Comparison of ENCODE assay signal across 20 cellular contexts in the genomic region with DNA sequence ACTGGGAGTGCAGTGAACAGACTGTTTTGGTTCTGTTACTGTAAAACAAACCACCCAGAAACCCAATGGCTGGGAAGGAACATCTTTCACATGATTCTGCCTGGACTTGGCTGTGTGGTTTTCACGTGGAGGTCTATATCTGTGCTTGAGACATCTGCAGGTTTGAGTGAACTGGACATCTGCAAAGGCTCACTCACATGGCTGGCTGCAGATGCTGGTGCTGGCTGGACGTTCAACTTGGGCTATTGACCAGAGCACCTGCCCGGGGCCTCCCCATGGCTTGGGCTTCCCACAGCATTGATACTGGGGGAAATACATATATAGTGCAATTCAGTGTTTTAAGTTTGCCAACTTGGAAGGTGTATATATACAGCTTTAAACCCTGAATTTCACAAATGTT. TPM values are rescaled to one million over a fixed set of nuclear protein-coding genes. Genes with fewer than 3 reads are reported as not detected.
DNase-seq lines count a peak whose midpoint lies in the region; ATAC-seq, FAIRE-seq and TF ChIP-seq lines count a peak whose summit lies in the region.
"Had no signal": no experiment of that assay in that cellular context is flagged by ENCODE, and none has a peak within 500 bp of the region (broad histone marks: within the 10 kb centered on the region; RNA-seq: fewer than 3 reads in every experiment).

No MANE protein-coding gene starts in this region.

- TF ChIP-seq POLR2A in right lobe of liver (IDR thresholded peaks at IDR 0.05) (no peak), HepG2 (IDR thresholded peaks at IDR 0.05; ENCODE audit: insufficient read depth in 1 of 2, low read depth in 2 of 2, low read length in 2 of 2) (no peak)

- H4K20me1 ChIP-seq in HepG2 (ENCODE audit: insufficient read depth, low read length): no peaks in the 10 kb centered on the region
- H4K20me1 ChIP-seq: BLaER1 had no signal

- H3K79me2 ChIP-seq in HepG2 (ENCODE audit: insufficient read depth, low read length): no peaks in the 10 kb centered on the region

- intact Hi-C loops in right lobe of liver (cut with DNase I): loop anchor here in 1 of 2 donors (10.0 kb wide), 1 partner anchor 72 kb away; no protein-coding TSS in a partner anchor
- intact Hi-C loops in HepG2 (cut with micrococcal nuclease; ENCODE audit: unreplicated experiment): no loop called here

- in situ Hi-C loops in HepG2 (cut with HindIII; ENCODE audit: extremely low pct_ligation_motif_present, low pct_unique_long_range_greater_than_20kb): no loop called here

- no peak overlapping the region for H3K4me3 ChIP-seq in right lobe of liver
- H3K4me3 ChIP-seq in HepG2 (replicated peaks in 1 of 3; ENCODE audit: insufficient read depth in 1 of 3, low read depth in 2 of 3, low read length in 3 of 3): no peak overlapping the region
- H3K4me3 ChIP-seq: BLaER1, GM23338 had no signal

- TF ChIP-seq CTCF in right lobe of liver (IDR thresholded peaks at IDR 0.05) (no peak), HepG2 (CRISPR knock-in tag; IDR thresholded peaks at IDR 0.05) (no peak)

- H3K36me3 ChIP-seq in right lobe of liver: peaks cover 0 to 44% (median 6%) of the 10 kb centered on the region in 4 donors
- H3K36me3 ChIP-seq in HepG2 (replicated peaks in 1 of 2; ENCODE audit: control insufficient read depth in 1 of 2, insufficient read depth in 2 of 2, low read length in 2 of 2): peaks cover under 1 to 13% of the 10 kb centered on the region in 2 experiments; a peak in 3 of 5 replicates
- H3K36me3 ChIP-seq: BLaER1 had no signal

- H3K36me3 Mint-ChIP-seq in activated naive CD8-positive, alpha-beta T cell treated with anti-CD3 and anti-CD28 coated beads, Interleukin-2, amount 50 U/mL, for 24 hours (ENCODE audit: low read depth): no peaks in the 10 kb centered on the region

- POLR2A ChIA-PET in HepG2 (lab: Yijun Ruan, JAX): no interaction called here

- 75% methylated on average over 1 of the region's 3 CpGs for WGBS in right lobe of liver (ENCODE audit: insufficient coverage, low coverage, low lambda C conversion rate, missing lambda C conversion rate)
- WGBS in HepG2 (ENCODE audit: low lambda C conversion rate): no CpG with 5 or more reads among the region's 3 CpGs

- no peak overlapping the region for H2AFZ ChIP-seq in HepG2 (ENCODE audit: low read length)
- H2AFZ ChIP-seq: GM23338 had no signal

- BruUV-seq in HepG2 (replicated peaks; lab: Mats Ljungman, UMichigan): no TSS peak

- H3K27me3 ChIP-seq in right lobe of liver (no peaks in the 10 kb centered on the region), HepG2 (ENCODE audit: control insufficient read depth in 1 of 2, insufficient read depth in 2 of 2, low read length in 2 of 2) (peaks cover 0 to 3% of the 10 kb centered on the region in 2 experiments; a peak in 1 of 5 replicates)
- H3K27me3 ChIP-seq: BLaER1 had no signal

- H3K27ac ChIP-seq in right lobe of liver (no peak overlapping the region), HepG2 (ENCODE audit: extremely low read length, insufficient read depth, low read length) (no peak overlapping the region)
- H3K27ac ChIP-seq: 22Rv1, BLaER1, HL-60 had no signal

- CTCF ChIA-PET in HepG2 (lab: Yijun Ruan, JAX; ENCODE audit: low intra/inter-chr PET ratio, low total read pairs): no interaction called here

- no peaks in the 10 kb centered on the region for H3K4me1 Mint-ChIP-seq in activated naive CD8-positive, alpha-beta T cell treated with anti-CD3 and anti-CD28 coated beads, Interleukin-2, amount 50 U/mL, for 24 hours
- H3K4me1 Mint-ChIP-seq: GM23338 had no signal

- H3K9me3 ChIP-seq in right lobe of liver (no peaks in the 10 kb centered on the region), HepG2 (ENCODE audit: low read length) (no peaks in the 10 kb centered on the region)
- H3K9me3 ChIP-seq: BLaER1 had no signal

- H3K4me1 ChIP-seq in right lobe of liver: no peaks in the 10 kb centered on the region
- H3K4me1 ChIP-seq in HepG2 (ENCODE audit: insufficient read depth, low read length): peaks cover under 1% of the 10 kb centered on the region; the same call in 1 of the 2 replicates
- H3K4me1 ChIP-seq: BLaER1 had no signal

- H3K27ac Mint-ChIP-seq in activated naive CD8-positive, alpha-beta T cell treated with anti-CD3 and anti-CD28 coated beads, Interleukin-2, amount 50 U/mL, for 24 hours: no peak overlapping the region
- H3K27ac Mint-ChIP-seq: CD14-positive monocyte, GM23338 had no signal

- H3K27me3 Mint-ChIP-seq in activated naive CD8-positive, alpha-beta T cell treated with anti-CD3 and anti-CD28 coated beads, Interleukin-2, amount 50 U/mL, for 24 hours: peaks cover 26% of the 10 kb centered on the region

- H3K9me3 Mint-ChIP-seq in activated naive CD8-positive, alpha-beta T cell treated with anti-CD3 and anti-CD28 coated beads, Interleukin-2, amount 50 U/mL, for 24 hours: peaks cover 4% of the 10 kb centered on the region

- ATAC-seq in right lobe of liver: peak; percentile 24 to 56 (median 33)
- ATAC-seq in HepG2: no peak
- no peak for ATAC-seq in activated naive CD8-positive, alpha-beta T cell treated with anti-CD3 and anti-CD28 coated beads, Interleukin-2, amount 50 U/mL, for 24 hours
- ATAC-seq: GM23338 had no signal

- H3K4me2 ChIP-seq in HepG2 (ENCODE audit: low read depth, low read length): no peak overlapping the region
- H3K4me2 ChIP-seq: BLaER1, GM23338 had no signal

- TF ChIP-seq EP300 in HepG2 (IDR thresholded peaks at IDR 0.05; ENCODE audit: low read depth in 2 of 2, low read length in 2 of 2) (no peak), HepG2 (CRISPR knock-in tag; IDR thresholded peaks at IDR 0.05; ENCODE audit: borderline replicate concordance) (no peak)

- no peak for TF ChIP-seq RAD21 in HepG2 (CRISPR knock-in tag; IDR thresholded peaks at IDR 0.05)

- no peak overlapping the region for H3K4me3 Mint-ChIP-seq in activated naive CD8-positive, alpha-beta T cell treated with anti-CD3 and anti-CD28 coated beads, Interleukin-2, amount 50 U/mL, for 24 hours
- H3K4me3 Mint-ChIP-seq: CD4-positive, alpha-beta memory T cell; GM23338 had no signal

- H3K9ac ChIP-seq in HepG2 (ENCODE audit: insufficient read depth, low read depth, low read length): no peak overlapping the region
- H3K9ac ChIP-seq: BLaER1 had no signal

- DNase-seq in right lobe of liver (no peak), HepG2 (ENCODE audit: low spot score) (no peak), fibroblast of gingiva (ENCODE audit: low read depth) (peak; percentile 24), myocyte (ENCODE audit: low read depth) (peak; percentile 63), SKM-1 treated with dmso at 0.1 percent for 144 hours (lab: John Stamatoyannopoulos, UW; ENCODE audit: unreplicated experiment) (no peak), NCI-H1694 treated with DMSO at 0.1 percent for 48 hours (lab: John Stamatoyannopoulos, UW) (no peak)
- DNase-seq in activated naive CD8-positive, alpha-beta T cell treated with anti-CD3 and anti-CD28 coated beads, Interleukin-2, amount 50 U/mL, for 24 hours: no peak
- DNase-seq: CD4-positive, alpha-beta memory T cell; DMS153; DMS79; GDM1; HCEC 1CT had no signal

- no peak for FAIRE-seq in HepG2 (lab: Jason Lieb, UNC)
- FAIRE-seq: GM12892, GM18507, H54 had no signal

TF ChIP-seq in HepG2, 621 proteins besides CTCF, POLR2A, EP300 and RAD21 (continues in another document):
- no peak for TF ChIP-seq TOE1 (CRISPR knock-in tag; IDR thresholded peaks at IDR 0.05)
- no peak for TF ChIP-seq SOX6 (IDR thresholded peaks at IDR 0.05)
- TF ChIP-seq SOX6 (CRISPR knock-in tag; IDR thresholded peaks at IDR 0.05): no peak
- no peak for TF ChIP-seq ARID2 (CRISPR knock-in tag; IDR thresholded peaks at IDR 0.05; ENCODE audit: borderline replicate concordance)
- TF ChIP-seq ZNF670 (CRISPR knock-in tag; IDR thresholded peaks at IDR 0.05; ENCODE audit: borderline replicate concordance): no peak
- TF ChIP-seq TBL1XR1 (IDR thresholded peaks at IDR 0.05; ENCODE audit: borderline replicate concordance, low read length, partially characterized antibody): no peak
- no peak for TF ChIP-seq JUN (CRISPR knock-in tag; IDR thresholded peaks at IDR 0.05)
- TF ChIP-seq ZNF20 (CRISPR knock-in tag; IDR thresholded peaks at IDR 0.05): no peak
- TF ChIP-seq SYNCRIP (IDR thresholded peaks at IDR 0.05; ENCODE audit: insufficient read depth, low read depth, low read length): no peak
- no peak for TF ChIP-seq HNRNPLL (IDR thresholded peaks at IDR 0.05; ENCODE audit: low read depth, low read length, poor library complexity, severe bottlenecking)

RNA-seq across cellular contexts. Expression of gene CTSL, which starts 6.8 kb away (rescaled TPM):
- 100 to 1,000 TPM; 135 to 221 (median 164) TPM for total RNA-seq in right lobe of liver
- 40.0 and 78.1 TPM in 2 replicates for total RNA-seq in HepG2 (2016; rRNA removed; fragmentation: Illumina TruSeq; extraction: Trizol)
- 3.8 and 5.8 TPM in 2 replicates for total RNA-seq in HepG2 (2016; cell fraction: cytosol; rRNA removed; fragmentation: Illumina TruSeq; extraction: Trizol; ENCODE audit: low read depth)
- total RNA-seq in HepG2 (2016; cell fraction: insoluble cytoplasmic fraction; rRNA removed; fragmentation: Illumina TruSeq; extraction: Trizol): 40.5 and 78.7 TPM in 2 replicates
- 8.0 and 8.5 TPM in 2 replicates for total RNA-seq in HepG2 (2016; cell fraction: membrane; rRNA removed; fragmentation: Illumina TruSeq; extraction: Trizol)
- 52.9 and 63.4 TPM in 2 replicates for total RNA-seq in HepG2 (2016; cell fraction: nucleus; rRNA removed; fragmentation: Illumina TruSeq; extraction: Trizol)
- polyA plus RNA-seq in HepG2 (2011; rRNA removed): 83.8 and 113 TPM in 2 replicates
- polyA plus RNA-seq in HepG2 (2011; cell fraction: cytosol; rRNA removed): 73.7 and 84.1 TPM in 2 replicates
- polyA plus RNA-seq in HepG2 (2011; cell fraction: nucleus; rRNA removed): 20.1 and 27.7 TPM in 2 replicates
- 48.9 and 56.9 TPM in 2 replicates for polyA plus RNA-seq in HepG2 (2012)
- polyA plus RNA-seq in HepG2 (2016; cell fraction: cytosol; fragmentation: Illumina TruSeq; extraction: Trizol; ENCODE audit: low read depth): 4.8 and 5.2 TPM in 2 replicates
- polyA plus RNA-seq in HepG2 (2016; cell fraction: insoluble cytoplasmic fraction; fragmentation: Illumina TruSeq; extraction: Trizol; ENCODE audit: low read depth): 36.0 and 42.5 TPM in 2 replicates
- 5.3 and 5.5 TPM in 2 replicates for polyA plus RNA-seq in HepG2 (2016; cell fraction: membrane; fragmentation: Illumina TruSeq; extraction: Trizol; ENCODE audit: low read depth)
- polyA plus RNA-seq in HepG2 (2016; cell fraction: nucleus; fragmentation: Illumina TruSeq; extraction: Trizol; ENCODE audit: insufficient read depth, low read depth): 85.9 and 86.3 TPM in 2 replicates
- polyA minus RNA-seq in HepG2 (2011; rRNA and poly(A)+ RNA removed; ENCODE audit: low replicate concordance): 18.9 and 34.3 TPM in 2 replicates
- polyA minus RNA-seq in HepG2 (2011; cell fraction: cytosol; rRNA and poly(A)+ RNA removed): 21.2 and 31.1 TPM in 2 replicates
- polyA minus RNA-seq in HepG2 (2011; cell fraction: nucleus; rRNA and poly(A)+ RNA removed): 11.2 and 15.9 TPM in 2 replicates
- total RNA-seq in myocyte: 142 and 156 TPM in 2 replicates
- 157 TPM for polyA plus RNA-seq in myocyte (2012)

Comparison
In these comparisons a context has a peak if more than half of its experiments do, and no peak if none do; other contexts are left out.
1. ATAC-seq: peak in right lobe of liver (4 of 4); none in HepG2 (single experiment) and activated naive CD8-positive, alpha-beta T cell treated with anti-CD3 and anti-CD28 coated beads, Interleukin-2, amount 50 U/mL, for 24 hours (single experiment).
2. DNase-seq: peak in fibroblast of gingiva (single experiment) and myocyte (single experiment); none in right lobe of liver (0 of 3), HepG2 (single experiment), activated naive CD8-positive, alpha-beta T cell treated with anti-CD3 and anti-CD28 coated beads, Interleukin-2, amount 50 U/mL, for 24 hours (single experiment), SKM-1 treated with dmso at 0.1 percent for 144 hours (single experiment) and NCI-H1694 treated with DMSO at 0.1 percent for 48 hours (single experiment).